ENCODE assay signal across 8 cellular contexts in genomic region chr17:21285164-21286065, GRCh38. TPM values are rescaled to one million over a fixed set of nuclear protein-coding genes. Genes with fewer than 3 reads are reported as not detected.
A peak's percentile ranks its signal among the peaks of the same experiment; 100 is the strongest.
DNase-seq lines count a peak whose midpoint lies in the region; ATAC-seq and TF ChIP-seq lines count a peak whose summit lies in the region.

No MANE protein-coding gene starts in this region.

- H2AK9ac ChIP-seq in IMR-90 (replicated peaks; ENCODE audit: low read depth, low read length, poor library complexity): peak overlapping the region; percentile 91

- peak overlapping the region; percentile 90 for H2BK5ac ChIP-seq in IMR-90 (ENCODE audit: low read depth, low read length, poor library complexity, severe bottlenecking)

- no peak for TF ChIP-seq CTCF in IMR-90 (conservative IDR thresholded peaks at IDR 0.05; ENCODE audit: low read depth, low read length)
- no peak for TF ChIP-seq CTCF in ascending aorta (IDR thresholded peaks at IDR 0.05)
- TF ChIP-seq CTCF in kidney epithelial cell (IDR thresholded peaks at IDR 0.05; ENCODE audit: insufficient read depth, low read length, poor library complexity, severe bottlenecking): no peak

- H4K91ac ChIP-seq in IMR-90 (ENCODE audit: insufficient read depth, low read depth, low read length): peak overlapping the region; percentile 17

- peaks cover 70% of the 10 kb centered on the region for H3K4me1 Mint-ChIP-seq in stimulated activated naive CD8-positive, alpha-beta T cell treated with anti-CD3 and anti-CD28 coated beads, Interleukin-15, amount 100 ng/mL, for 72 hours

- ATAC-seq in IMR-90 (ENCODE audit: low read depth) (no peak), HG02973 (IDR thresholded peaks at IDR 0.05; ENCODE audit: unreplicated experiment) (no peak)
- ATAC-seq in stimulated activated naive CD8-positive, alpha-beta T cell treated with anti-CD3 and anti-CD28 coated beads, Interleukin-15, amount 100 ng/mL, for 72 hours: no peak

- in situ Hi-C loops in IMR-90 (cut with MboI; ENCODE audit: low sequenced_read_pairs): no loop called here

- H3K79me1 ChIP-seq in IMR-90 (ENCODE audit: low read depth in 1 of 2, low read length in 2 of 2): peaks cover 3 to 67% of the 10 kb centered on the region in 2 experiments; a peak in 3 of 4 replicates

- peak overlapping the region; percentile 9 to 37; a peak in 1 of 4 replicates for H4K8ac ChIP-seq in IMR-90 (ENCODE audit: low read depth in 2 of 2, low read length in 2 of 2)

- H2BK120ac ChIP-seq in IMR-90 (ENCODE audit: low read depth, low read length): peak overlapping the region; percentile 44

- 0 out of 2 replicates have a peak overlapping the region, but pooled peaks have one; percentile 51 for H2BK20ac ChIP-seq in IMR-90 (ENCODE audit: low read depth, low read length)

- peaks cover 34% of the 10 kb centered on the region for H3K9me1 ChIP-seq in IMR-90 (ENCODE audit: insufficient read depth, low read length)

- H3K36me3 ChIP-seq in IMR-90 (ENCODE audit: control insufficient read depth, insufficient read depth, low read length): no peaks in the 10 kb centered on the region; the same call in 1 of the 2 replicates
- H3K36me3 ChIP-seq in ascending aorta: no peaks in the 10 kb centered on the region
- no peaks in the 10 kb centered on the region for H3K36me3 ChIP-seq in kidney epithelial cell (ENCODE audit: control insufficient read depth, insufficient read depth, low read length)

- POLR2A ChIA-PET in IMR-90 (lab: Charles Lee; ENCODE audit: unreplicated experiment): interaction anchor here (0.6 kb wide), 2 partner anchors 72 to 132 kb away, joined by 3 read pairs; no protein-coding TSS in a partner anchor

- peak overlapping the region; percentile 59 for H2AK5ac ChIP-seq in IMR-90 (ENCODE audit: low read depth, low read length)

- H2BK15ac ChIP-seq in IMR-90 (ENCODE audit: low read depth, low read length): no peak overlapping the region

- 3% methylated on average over 6 of the region's 16 CpGs; no CpG with 5 or more reads in 1 of the 2 experiments for WGBS in IMR-90 (ENCODE audit: extremely low coverage in 2 of 2, insufficient read length in 1 of 2), 2 experiments

- intact Hi-C loops in IMR-90 (cut with micrococcal nuclease) (loop anchor here (1.0 kb wide), 1 partner anchor 156 kb away; no protein-coding TSS in a partner anchor), ascending aorta (cut with DNase I) (loop anchor here (1.0 to 2.0 kb wide), 3 partner anchors 25 to 243 kb away; partner anchors contain the start of gene TMEM11)

- H3K4me1 ChIP-seq in IMR-90 (ENCODE audit: control insufficient read depth, insufficient read depth, low read length): peaks cover 52% of the 10 kb centered on the region
- peaks cover 33 to 55% of the 10 kb centered on the region in 2 donors for H3K4me1 ChIP-seq in ascending aorta

- H3K14ac ChIP-seq in IMR-90 (replicated peaks; ENCODE audit: low read depth, low read length): peak overlapping the region; percentile 88

- BruUV-seq in IMR-90 (replicated peaks; lab: Mats Ljungman, UMichigan): no TSS peak

- no peak for TF ChIP-seq RAD21 in IMR-90 (IDR thresholded peaks at IDR 0.05; ENCODE audit: low read length)

- DNase-seq in DMS53 treated with DMSO at 0.1 percent for 48 hours (lab: John Stamatoyannopoulos, UW; ENCODE audit: unreplicated experiment) (peak; percentile 15), IMR-90 (peak; percentile 51), ascending aorta (ENCODE audit: low spot score in 2 of 2) (no peak), kidney epithelial cell (ENCODE audit: low read depth) (no peak), NCI-H2196 treated with DMSO at 0.1 percent for 48 hours (lab: John Stamatoyannopoulos, UW; ENCODE audit: unreplicated experiment) (no peak), KG1 (lab: John Stamatoyannopoulos, UW) (no peak)
- peak; percentile 40 to 42 for DNase-seq in stimulated activated naive CD8-positive, alpha-beta T cell treated with anti-CD3 and anti-CD28 coated beads, Interleukin-15, amount 100 ng/mL, for 72 hours

- peak overlapping the region; percentile 84 for H3K56ac ChIP-seq in IMR-90 (ENCODE audit: extremely low read depth, insufficient read depth, low read length)

- H3K9me3 ChIP-seq in IMR-90 (ENCODE audit: control insufficient read depth, insufficient read depth, low read length) (no peaks in the 10 kb centered on the region), ascending aorta (no peaks in the 10 kb centered on the region)

- peak overlapping the region; percentile 46 for H2AFZ ChIP-seq in IMR-90 (replicated peaks; ENCODE audit: low read length, poor library complexity)

- peak overlapping the region; percentile 69 for H3K23ac ChIP-seq in IMR-90 (ENCODE audit: low read depth, low read length)

- peak overlapping the region; percentile 93 to 99 for H3K4me3 Mint-ChIP-seq in stimulated activated naive CD8-positive, alpha-beta T cell treated with anti-CD3 and anti-CD28 coated beads, Interleukin-15, amount 100 ng/mL, for 72 hours

- dilution Hi-C loops in IMR-90 (cut with HindIII; ENCODE audit: low sequenced_read_pairs, unreplicated experiment): no loop called here

- no peaks in the 10 kb centered on the region for H3K27me3 Mint-ChIP-seq in stimulated activated naive CD8-positive, alpha-beta T cell treated with anti-CD3 and anti-CD28 coated beads, Interleukin-15, amount 100 ng/mL, for 72 hours

- H3K4me3 ChIP-seq in IMR-90 (ENCODE audit: insufficient read depth, low read depth, low read length): peak overlapping the region; percentile 84
- peak overlapping the region; percentile 91 to 94 for H3K4me3 ChIP-seq in ascending aorta
- peak overlapping the region; percentile 69 for H3K4me3 ChIP-seq in kidney epithelial cell (ENCODE audit: low read depth, low read length)

- peak overlapping the region; percentile 83 for H3K27ac ChIP-seq in IMR-90 (ENCODE audit: insufficient read depth, low read length)
- H3K27ac ChIP-seq in ascending aorta: peak overlapping the region; percentile 95 to 97

- peak overlapping the region; percentile 83 for H3K4me2 ChIP-seq in IMR-90 (ENCODE audit: low read depth, low read length)

- H3K27ac Mint-ChIP-seq in stimulated activated naive CD8-positive, alpha-beta T cell treated with anti-CD3 and anti-CD28 coated beads, Interleukin-15, amount 100 ng/mL, for 72 hours: peak overlapping the region; percentile 95 to 98

- peak overlapping the region; percentile 84 for H3K4ac ChIP-seq in IMR-90 (ENCODE audit: low read depth, low read length)

- H3K27me3 ChIP-seq in IMR-90 (ENCODE audit: control insufficient read depth, insufficient read depth, low read length) (no peaks in the 10 kb centered on the region), ascending aorta (no peaks in the 10 kb centered on the region), kidney epithelial cell (ENCODE audit: control insufficient read depth, insufficient read depth, low read length) (no peaks in the 10 kb centered on the region)

- H4K5ac ChIP-seq in IMR-90 (ENCODE audit: low read depth, low read length): peak overlapping the region; percentile 17; the same call in 1 of the 2 replicates

- no peak; the same call in 1 of the 2 replicates for TF ChIP-seq POLR2A in IMR-90 (IDR thresholded peaks at IDR 0.05; ENCODE audit: low read depth, low read length)

- peak overlapping the region; percentile 78 for H3K9ac ChIP-seq in IMR-90 (ENCODE audit: low read depth, low read length)

- peaks cover 54% of the 10 kb centered on the region for H4K20me1 ChIP-seq in IMR-90 (ENCODE audit: insufficient read depth, low read length)

- peak overlapping the region; percentile 30 for H3K18ac ChIP-seq in IMR-90 (ENCODE audit: low read depth, low read length)

- H3K9me3 Mint-ChIP-seq in stimulated activated naive CD8-positive, alpha-beta T cell treated with anti-CD3 and anti-CD28 coated beads, Interleukin-15, amount 100 ng/mL, for 72 hours: no peaks in the 10 kb centered on the region

- CTCF ChIA-PET in IMR-90 (lab: Yijun Ruan, JAX): no interaction called here

TF ChIP-seq in IMR-90, 13 proteins besides CTCF, POLR2A, EP300 and RAD21:
- TF ChIP-seq BHLHE40 (IDR thresholded peaks at IDR 0.05; ENCODE audit: low read depth, low read length) (no peak), SMC3 (IDR thresholded peaks at IDR 0.05; ENCODE audit: low read depth, low read length) (no peak), CHD1 (IDR thresholded peaks at IDR 0.05; ENCODE audit: low read depth, low read length) (peak; percentile 90; the same call in 1 of the 2 replicates)

RNA-seq across cellular contexts. Expression of gene MAP2K3, which starts 0.9 kb away (rescaled TPM):
- total RNA-seq in IMR-90 (2012; rRNA removed) (23.5 and 25.0 TPM in 2 replicates), ascending aorta (294 TPM), kidney epithelial cell (29.2 and 39.2 TPM in 2 replicates)
- 72.6 and 82.2 TPM in 2 replicates for polyA plus RNA-seq in IMR-90 (2012; rRNA removed)
- polyA plus RNA-seq in IMR-90 (2012; cell fraction: cytosol; rRNA removed): 80.0 and 96.7 TPM in 2 replicates
- polyA plus RNA-seq in IMR-90 (2012; cell fraction: nucleus; rRNA removed; ENCODE audit: low replicate concordance): 106 and 189 TPM in 2 replicates

RNA-seq across cellular contexts. Expression of gene NATD1, which starts 32.2 kb away (rescaled TPM):
- total RNA-seq in IMR-90 (2012; rRNA removed): 0.56 and 0.90 TPM in 2 replicates
- 4.1 and 4.3 TPM in 2 replicates for polyA plus RNA-seq in IMR-90 (2012; rRNA removed)
- 2.2 and 5.3 TPM in 2 replicates for polyA plus RNA-seq in IMR-90 (2012; cell fraction: cytosol; rRNA removed)
- polyA plus RNA-seq in IMR-90 (2012; cell fraction: nucleus; rRNA removed; ENCODE audit: low replicate concordance): 4.7 and 7.3 TPM in 2 replicates
- 13.4 TPM for total RNA-seq in ascending aorta
- total RNA-seq in kidney epithelial cell: 15.2 and 16.8 TPM in 2 replicates

Comparison
In these comparisons a context has a peak if more than half of its experiments do, and no peak if none do; other contexts are left out.
1. DNase-seq: peak in DMS53 treated with DMSO at 0.1 percent for 48 hours (single experiment), IMR-90 (single experiment) and stimulated activated naive CD8-positive, alpha-beta T cell treated with anti-CD3 and anti-CD28 coated beads, Interleukin-15, amount 100 ng/mL, for 72 hours (2 of 2); none in ascending aorta (0 of 2), kidney epithelial cell (single experiment), NCI-H2196 treated with DMSO at 0.1 percent for 48 hours (single experiment) and KG1 (single experiment).
2. Peak in every context shown above with its lines, with median percentiles within 50 percentile points of each other: H3K4me3 ChIP-seq.